9 cellular contexts compared by ENCODE assay signal in the genomic region with DNA sequence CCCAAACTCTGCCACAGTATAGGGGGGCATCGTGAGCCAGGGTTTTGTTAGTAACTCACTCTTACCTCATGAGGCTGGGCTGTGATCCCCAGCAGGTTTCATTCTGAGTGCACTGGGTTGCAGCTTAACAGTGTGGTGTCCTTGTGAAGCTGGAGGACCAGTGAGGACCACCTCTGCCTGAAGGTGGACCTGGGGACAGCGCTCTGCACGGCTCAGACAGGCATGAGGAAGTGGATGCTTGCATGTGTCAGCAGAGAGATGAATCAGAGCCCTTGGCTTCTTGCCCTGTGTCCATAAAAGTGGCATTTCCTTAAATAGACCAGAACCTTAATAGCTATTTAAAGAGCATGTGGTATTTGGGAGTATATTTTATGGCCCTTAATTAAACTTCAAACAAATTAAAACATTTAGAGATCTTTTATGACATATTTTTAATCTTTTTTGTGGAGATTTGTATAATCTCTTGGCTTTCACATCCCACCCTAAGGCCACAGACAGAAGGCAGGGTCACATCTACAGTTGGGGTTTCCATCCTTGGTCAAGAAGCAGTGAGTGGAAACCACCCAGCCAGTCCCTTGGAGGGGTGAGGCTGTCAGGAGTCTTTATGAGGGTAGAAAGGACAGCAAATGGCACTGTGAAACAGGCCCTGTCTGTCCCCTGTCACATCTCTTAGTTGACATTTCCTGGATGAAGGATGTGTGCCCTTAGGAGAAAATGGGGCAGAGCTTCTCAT. TPM values are rescaled to one million over a fixed set of nuclear protein-coding genes. Genes with fewer than 3 reads are reported as not detected.
DNase-seq lines count a peak whose midpoint lies in the region; ATAC-seq, FAIRE-seq and TF ChIP-seq lines count a peak whose summit lies in the region.
"Had no signal": no experiment of that assay in that cellular context is flagged by ENCODE, and none has a peak within 500 bp of the region (broad histone marks: within the 10 kb centered on the region; RNA-seq: fewer than 3 reads in every experiment).

No MANE protein-coding gene starts in this region.

- POLR2A ChIA-PET in naive thymus-derived CD8-positive, alpha-beta T cell (lab: Charles Lee) = interaction anchor here (1.6 kb wide), 1 partner anchor 9 kb away, joined by 3 read pairs; no protein-coding TSS in a partner anchor

- H3K4me3 ChIP-seq in BLaER1 (no peak overlapping the region), vagina (no peak overlapping the region)
- H3K4me3 ChIP-seq: skin epidermis had no signal

- H3K36me3 Mint-ChIP-seq in memory B cell = peaks cover 12% of the 10 kb centered on the region
- H3K36me3 Mint-ChIP-seq in naive thymus-derived CD8-positive, alpha-beta T cell = peaks cover 0 to 61% (median 5%) of the 10 kb centered on the region in 3 donors

- H3K4me3 Mint-ChIP-seq in memory B cell = peak overlapping the region; percentile 42
- H3K4me3 Mint-ChIP-seq in naive thymus-derived CD8-positive, alpha-beta T cell = peak overlapping the region in 1 of 10 donors; percentile 9

- H3K4me1 Mint-ChIP-seq in memory B cell = peaks cover 36% of the 10 kb centered on the region
- peaks cover 19 to 43% (median 31%) of the 10 kb centered on the region in 4 donors for H3K4me1 Mint-ChIP-seq in naive thymus-derived CD8-positive, alpha-beta T cell

- peaks cover 8% of the 10 kb centered on the region; the same call in 1 of the 2 replicates for H3K9me3 ChIP-seq in BLaER1
- no peaks in the 10 kb centered on the region for H3K9me3 ChIP-seq in vagina

- H3K4me1 ChIP-seq in BLaER1 (peaks cover 73% of the 10 kb centered on the region), vagina (peaks cover 41% of the 10 kb centered on the region)

- H3K9me3 Mint-ChIP-seq in memory B cell = no peaks in the 10 kb centered on the region
- H3K9me3 Mint-ChIP-seq in naive thymus-derived CD8-positive, alpha-beta T cell = no peaks in the 10 kb centered on the region

- no peak for TF ChIP-seq CTCF in vagina (IDR thresholded peaks at IDR 0.05)

- no peak for ATAC-seq in memory B cell (ENCODE audit: low read depth)
- no peak for ATAC-seq in naive thymus-derived CD8-positive, alpha-beta T cell

- H3K36me3 ChIP-seq in BLaER1 = peaks cover 78% of the 10 kb centered on the region
- no peaks in the 10 kb centered on the region for H3K36me3 ChIP-seq in vagina

- H3K9ac ChIP-seq in BLaER1 = peak overlapping the region; percentile 36; the same call in 1 of the 2 replicates

- H4K20me1 ChIP-seq in BLaER1 = peaks cover 15% of the 10 kb centered on the region

- H3K4me2 ChIP-seq in BLaER1 = peak overlapping the region; percentile 30

- H3K27me3 ChIP-seq in BLaER1 = no peaks in the 10 kb centered on the region
- no peaks in the 10 kb centered on the region for H3K27me3 ChIP-seq in vagina

- intact Hi-C loops in vagina (cut with DNase I) = no loop called here

- 0 out of 2 replicates have a peak overlapping the region, but pooled peaks have one; percentile 23 for H3K27ac ChIP-seq in BLaER1
- H3K27ac ChIP-seq in vagina = peak overlapping the region; percentile 59

- H3K27ac Mint-ChIP-seq in memory B cell = peak overlapping the region; percentile 95
- peak overlapping the region in 3 of 10 donors; percentile 24 to 67 (median 59) for H3K27ac Mint-ChIP-seq in naive thymus-derived CD8-positive, alpha-beta T cell

- no peak for TF ChIP-seq POLR2A in H54 (IDR thresholded peaks at IDR 0.05; ENCODE audit: low read depth, low read length)
- no peak for TF ChIP-seq POLR2A in vagina (IDR thresholded peaks at IDR 0.05)

- no peaks in the 10 kb centered on the region for H3K27me3 Mint-ChIP-seq in memory B cell
- H3K27me3 Mint-ChIP-seq in naive thymus-derived CD8-positive, alpha-beta T cell = no peaks in the 10 kb centered on the region

- peak; percentile 74 for DNase-seq in H54 (ENCODE audit: insufficient read length, low spot score)
- peak; percentile 70 for DNase-seq in dedifferentiated amniotic fluid mesenchymal stem cell (ENCODE audit: extremely low spot score)
- DNase-seq in memory B cell (ENCODE audit: low spot score in 2 of 2) = no peak
- no peak for DNase-seq in vagina (ENCODE audit: extremely low spot score in 2 of 2)
- no peak for DNase-seq in naive thymus-derived CD8-positive, alpha-beta T cell
- no peak for DNase-seq in activated CD4-positive, CD25-positive, alpha-beta regulatory T cell treated with anti-CD3 and anti-CD28 coated beads, Interleukin-2, amount 50 U/mL, for 72 hours

- no peak for FAIRE-seq in H54 (lab: Jason Lieb, UNC)

TF ChIP-seq in PFSK-1, 5 proteins besides CTCF, POLR2A, EP300 and RAD21:
- TF ChIP-seq, protein P1, sequence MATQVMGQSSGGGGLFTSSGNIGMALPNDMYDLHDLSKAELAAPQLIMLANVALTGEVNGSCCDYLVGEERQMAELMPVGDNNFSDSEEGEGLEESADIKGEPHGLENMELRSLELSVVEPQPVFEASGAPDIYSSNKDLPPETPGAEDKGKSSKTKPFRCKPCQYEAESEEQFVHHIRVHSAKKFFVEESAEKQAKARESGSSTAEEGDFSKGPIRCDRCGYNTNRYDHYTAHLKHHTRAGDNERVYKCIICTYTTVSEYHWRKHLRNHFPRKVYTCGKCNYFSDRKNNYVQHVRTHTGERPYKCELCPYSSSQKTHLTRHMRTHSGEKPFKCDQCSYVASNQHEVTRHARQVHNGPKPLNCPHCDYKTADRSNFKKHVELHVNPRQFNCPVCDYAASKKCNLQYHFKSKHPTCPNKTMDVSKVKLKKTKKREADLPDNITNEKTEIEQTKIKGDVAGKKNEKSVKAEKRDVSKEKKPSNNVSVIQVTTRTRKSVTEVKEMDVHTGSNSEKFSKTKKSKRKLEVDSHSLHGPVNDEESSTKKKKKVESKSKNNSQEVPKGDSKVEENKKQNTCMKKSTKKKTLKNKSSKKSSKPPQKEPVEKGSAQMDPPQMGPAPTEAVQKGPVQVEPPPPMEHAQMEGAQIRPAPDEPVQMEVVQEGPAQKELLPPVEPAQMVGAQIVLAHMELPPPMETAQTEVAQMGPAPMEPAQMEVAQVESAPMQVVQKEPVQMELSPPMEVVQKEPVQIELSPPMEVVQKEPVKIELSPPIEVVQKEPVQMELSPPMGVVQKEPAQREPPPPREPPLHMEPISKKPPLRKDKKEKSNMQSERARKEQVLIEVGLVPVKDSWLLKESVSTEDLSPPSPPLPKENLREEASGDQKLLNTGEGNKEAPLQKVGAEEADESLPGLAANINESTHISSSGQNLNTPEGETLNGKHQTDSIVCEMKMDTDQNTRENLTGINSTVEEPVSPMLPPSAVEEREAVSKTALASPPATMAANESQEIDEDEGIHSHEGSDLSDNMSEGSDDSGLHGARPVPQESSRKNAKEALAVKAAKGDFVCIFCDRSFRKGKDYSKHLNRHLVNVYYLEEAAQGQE (IDR thresholded peaks at IDR 0.05; ENCODE audit: insufficient read depth in 1 of 2, low read depth in 2 of 2, low read length in 2 of 2) = peak in 1 of 2 experiments; percentile 71; a peak in 2 of 4 replicates
- TF ChIP-seq SIN3A (IDR thresholded peaks at IDR 0.05; ENCODE audit: borderline replicate concordance, insufficient read depth, low read length) (no peak), FOXP2 (optimal IDR thresholded peaks at IDR 0.05; ENCODE audit: borderline replicate concordance, extremely low read depth, extremely low read length, insufficient read depth) (peak; percentile 30)

RNA-seq across cellular contexts. Expression of gene ADORA2A, which starts 24.8 kb away (rescaled TPM):
- 10.0 TPM for polyA plus RNA-seq in PFSK-1 (2012; ENCODE audit: insufficient read length, low read depth)
- 5.2 TPM for total RNA-seq in vagina
- total RNA-seq in naive thymus-derived CD8-positive, alpha-beta T cell = 10 to 100 TPM; 29.2 to 34.6 TPM
- 100 to 1,000 TPM in 1 of 3 donors, 10 to 100 TPM in 2; 58.7 to 105 (median 80.7) TPM for polyA plus RNA-seq in naive thymus-derived CD8-positive, alpha-beta T cell

Comparison
In these comparisons a context has a peak if more than half of its experiments do, and no peak if none do; other contexts are left out.
1. DNase-seq: peak in H54 (single experiment) and dedifferentiated amniotic fluid mesenchymal stem cell (single experiment); none in memory B cell (0 of 2), vagina (0 of 2), naive thymus-derived CD8-positive, alpha-beta T cell (0 of 10) and activated CD4-positive, CD25-positive, alpha-beta regulatory T cell treated with anti-CD3 and anti-CD28 coated beads, Interleukin-2, amount 50 U/mL, for 72 hours (single experiment).